In genomic region chr4:1011022-1011694, GRCh38 we compare ENCODE assay signal across 8 cellular contexts. TPM values are rescaled to one million over a fixed set of nuclear protein-coding genes. Genes with fewer than 3 reads are reported as not detected.
A peak's percentile ranks its signal among the peaks of the same experiment; 100 is the strongest.
DNase-seq lines count a peak whose midpoint lies in the region; ATAC-seq and TF ChIP-seq lines count a peak whose summit lies in the region.

A gene with protein sequence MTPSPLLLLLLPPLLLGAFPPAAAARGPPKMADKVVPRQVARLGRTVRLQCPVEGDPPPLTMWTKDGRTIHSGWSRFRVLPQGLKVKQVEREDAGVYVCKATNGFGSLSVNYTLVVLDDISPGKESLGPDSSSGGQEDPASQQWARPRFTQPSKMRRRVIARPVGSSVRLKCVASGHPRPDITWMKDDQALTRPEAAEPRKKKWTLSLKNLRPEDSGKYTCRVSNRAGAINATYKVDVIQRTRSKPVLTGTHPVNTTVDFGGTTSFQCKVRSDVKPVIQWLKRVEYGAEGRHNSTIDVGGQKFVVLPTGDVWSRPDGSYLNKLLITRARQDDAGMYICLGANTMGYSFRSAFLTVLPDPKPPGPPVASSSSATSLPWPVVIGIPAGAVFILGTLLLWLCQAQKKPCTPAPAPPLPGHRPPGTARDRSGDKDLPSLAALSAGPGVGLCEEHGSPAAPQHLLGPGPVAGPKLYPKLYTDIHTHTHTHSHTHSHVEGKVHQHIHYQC (plus strand): TSS chr4:1011626. CDS start chr4:1012486, 860 bp downstream.

- ATAC-seq in GM18511 (IDR thresholded peaks at IDR 0.05; ENCODE audit: unreplicated experiment), result peak; percentile 46
- ATAC-seq in heart right ventricle, result peak; percentile 56 to 81 (median 78)

- H3K27me3 Mint-ChIP-seq in T-helper 1 cell treated with Interleukin-12 subunit alpha and Interleukin-12 subunit beta and Interleukin-4 antibody, amounts not matched to agents 30 μg/mL and 1 μg/mL, for 36 hours (ENCODE audit: low read depth), result peaks cover 30% of the 10 kb centered on the region
- H3K27me3 Mint-ChIP-seq in type B pancreatic cell, result peaks cover 36% of the 10 kb centered on the region

- peak within 1 kb of the TSS; percentile 10 to 80 (median 58) for H3K4me3 ChIP-seq in heart right ventricle
- peak within 1 kb of the TSS; percentile 40 to 49 for H3K4me3 ChIP-seq in prostate gland

- intact Hi-C loops in heart right ventricle (cut with DNase I), result no loop called here
- intact Hi-C loops in prostate gland (cut with DNase I), result loop anchor here (2.0 kb wide), 1 partner anchor 336 kb away; the partner anchor contains the start of gene UVSSA

- 1% methylated on average over 24 to 95 of the region's 95 CpGs for WGBS in adipose tissue, 3 donors
- 0% methylated on average over 33 to 93 of the region's 95 CpGs for WGBS in heart right ventricle, 2 donors
- WGBS in prostate gland, result 0% methylated on average over 6 of the region's 95 CpGs

- peak; percentile 51 for DNase-seq in HT1080 (ENCODE audit: low read depth)
- peak; percentile 93 to 95 for DNase-seq in heart right ventricle
- DNase-seq in prostate gland (ENCODE audit: low spot score), result peak; percentile 92
- peak; percentile 93 for DNase-seq in type B pancreatic cell (ENCODE audit: extremely low spot score, unreplicated experiment)

- H3K27me3 ChIP-seq in heart right ventricle, result peaks cover 0 to 40% (median 25%) of the 10 kb centered on the region in 7 donors
- no peaks in the 10 kb centered on the region for H3K27me3 ChIP-seq in prostate gland (replicated peaks; ENCODE audit: insufficient read depth)

- H3K27ac ChIP-seq in 22Rv1, result peak within 1 kb of the TSS; percentile 69
- no peak within 1 kb of the TSS for H3K27ac ChIP-seq in adipose tissue (ENCODE audit: low read depth, low read length)
- H3K27ac ChIP-seq in heart right ventricle, result peak within 1 kb of the TSS in 7 of 10 donors; percentile 9 to 65 (median 41)
- H3K27ac ChIP-seq in prostate gland, result peak within 1 kb of the TSS; percentile 51 to 68

- H3K4me1 Mint-ChIP-seq in T-helper 1 cell treated with Interleukin-12 subunit alpha and Interleukin-12 subunit beta and Interleukin-4 antibody, amounts not matched to agents 30 μg/mL and 1 μg/mL, for 36 hours (ENCODE audit: low read depth), result peaks cover 13% of the 10 kb centered on the region
- peaks cover 6% of the 10 kb centered on the region for H3K4me1 Mint-ChIP-seq in type B pancreatic cell (ENCODE audit: unreplicated experiment)

- H3K36me3 Mint-ChIP-seq in T-helper 1 cell treated with Interleukin-12 subunit alpha and Interleukin-12 subunit beta and Interleukin-4 antibody, amounts not matched to agents 30 μg/mL and 1 μg/mL, for 36 hours (ENCODE audit: low read depth), result no peaks in the 10 kb centered on the region
- H3K36me3 Mint-ChIP-seq in type B pancreatic cell, result no peaks in the 10 kb centered on the region

- H3K4me1 ChIP-seq in heart right ventricle (peaks cover 14 to 36% (median 26%) of the 10 kb centered on the region in 9 donors), prostate gland (replicated peaks) (peaks cover 8% of the 10 kb centered on the region)

- TF ChIP-seq CTCF in 22Rv1 (IDR thresholded peaks at IDR 0.05) (no peak), heart right ventricle (IDR thresholded peaks at IDR 0.05) (no peak), prostate gland (IDR thresholded peaks at IDR 0.05) (no peak), type B pancreatic cell (conservative IDR thresholded peaks at IDR 0.05) (no peak)

- H3K9me3 Mint-ChIP-seq in T-helper 1 cell treated with Interleukin-12 subunit alpha and Interleukin-12 subunit beta and Interleukin-4 antibody, amounts not matched to agents 30 μg/mL and 1 μg/mL, for 36 hours, result no peaks in the 10 kb centered on the region
- peaks cover 7% of the 10 kb centered on the region for H3K9me3 Mint-ChIP-seq in type B pancreatic cell

- peak within 1 kb of the TSS; percentile 83 for H3K27ac Mint-ChIP-seq in T-helper 1 cell treated with Interleukin-12 subunit alpha and Interleukin-12 subunit beta and Interleukin-4 antibody, amounts not matched to agents 30 μg/mL and 1 μg/mL, for 36 hours
- H3K27ac Mint-ChIP-seq in type B pancreatic cell, result peak within 1 kb of the TSS; percentile 95

- no peak for TF ChIP-seq POLR2A in prostate gland (IDR thresholded peaks at IDR 0.05)

- H3K9me3 ChIP-seq in heart right ventricle (no peaks in the 10 kb centered on the region), prostate gland (no peaks in the 10 kb centered on the region)

- H3K4me3 Mint-ChIP-seq in T-helper 1 cell treated with Interleukin-12 subunit alpha and Interleukin-12 subunit beta and Interleukin-4 antibody, amounts not matched to agents 30 μg/mL and 1 μg/mL, for 36 hours, result peak within 1 kb of the TSS; percentile 76
- H3K4me3 Mint-ChIP-seq in type B pancreatic cell, result peak within 1 kb of the TSS; percentile 87

- H3K36me3 ChIP-seq in heart right ventricle, result no peaks in the 10 kb centered on the region
- no peaks in the 10 kb centered on the region for H3K36me3 ChIP-seq in prostate gland

RNA-seq across cellular contexts. Expression of the gene that starts here (rescaled TPM):
- 49.4 and 62.9 TPM in 2 replicates for total RNA-seq in HT1080 (2014; rRNA removed; shearing (Covaris generic))
- 86.5 and 101 TPM in 2 replicates for polyA plus RNA-seq in HT1080 (2015; cell fraction: cytosol; rRNA removed)
- polyA plus RNA-seq in HT1080 (2015; cell fraction: nucleus; rRNA removed), result 56.2 and 64.1 TPM in 2 replicates
- 100 to 1,000 TPM in 1 of 3 donors, 10 to 100 TPM in 2; 20.7 to 142 (median 32.4) TPM for polyA plus RNA-seq in adipose tissue
- 10 to 100 TPM; 22.0 to 36.6 (median 28.1) TPM for total RNA-seq in heart right ventricle
- polyA plus RNA-seq in heart right ventricle, result 10 to 100 TPM; 17.1 to 24.3 TPM
- 10 to 100 TPM; 26.6 to 29.4 TPM for total RNA-seq in prostate gland
- 20.5 and 30.9 TPM in 2 replicates for total RNA-seq in type B pancreatic cell (ENCODE audit: low replicate concordance)
